Comparison of ENCODE assay signal across 17 cellular contexts in the genomic region with DNA sequence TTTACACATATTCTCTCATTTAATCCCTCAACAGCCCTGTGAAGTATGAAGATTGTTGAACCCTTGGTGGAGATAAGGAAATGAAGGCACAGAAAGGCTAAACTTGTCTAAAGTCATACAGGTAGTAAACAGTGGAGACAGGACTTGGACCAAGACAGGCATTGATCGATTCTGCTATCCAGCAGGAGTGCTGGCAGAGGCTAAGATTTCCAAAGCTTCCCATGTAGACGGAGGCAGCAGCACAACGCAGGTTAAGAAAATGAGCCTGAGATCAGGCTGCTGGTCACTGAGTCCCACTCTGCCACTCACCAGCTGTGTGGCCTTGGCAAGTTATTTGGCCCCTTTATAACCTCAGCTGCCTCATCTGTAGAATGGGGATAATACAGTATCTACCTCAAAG.
DNase-seq lines count a peak whose midpoint lies in the region; ATAC-seq and TF ChIP-seq lines count a peak whose summit lies in the region.
"Had no signal": no experiment of that assay in that cellular context is flagged by ENCODE, and none has a peak within 500 bp of the region (broad histone marks: within the 10 kb centered on the region; RNA-seq: fewer than 3 reads in every experiment).

No MANE protein-coding gene starts in this region.

- no peaks in the 10 kb centered on the region for H3K27me3 ChIP-seq in liver (ENCODE audit: control insufficient read depth in 4 of 4, insufficient read depth in 4 of 4, low read length in 3 of 4)
- no peaks in the 10 kb centered on the region for H3K27me3 ChIP-seq in esophagus muscularis mucosa
- H3K27me3 ChIP-seq: BLaER1 treated with 17β-estradiol and CSF1 and Interleukin-3, amounts not matched to agents 10 nM and 100 nM had no signal

- H3K36me3 ChIP-seq in liver (ENCODE audit: control insufficient read depth in 4 of 4, insufficient read depth in 3 of 4, low read depth in 1 of 4, low read length in 3 of 4): no peaks in the 10 kb centered on the region
- peaks cover 0 to 59% (median 20%) of the 10 kb centered on the region in 4 donors for H3K36me3 ChIP-seq in esophagus muscularis mucosa
- H3K36me3 ChIP-seq: BLaER1 treated with 17β-estradiol and CSF1 and Interleukin-3, amounts not matched to agents 10 nM and 100 nM had no signal

- ATAC-seq in left lobe of liver (peak; percentile 63), GM21447 (IDR thresholded peaks at IDR 0.05; ENCODE audit: unreplicated experiment) (no peak)
- ATAC-seq: A549; CD8-positive, alpha-beta T cell had no signal

- no peak for TF ChIP-seq EP300 in esophagus muscularis mucosa (IDR thresholded peaks at IDR 0.05)

- no peak overlapping the region for H3K9ac ChIP-seq in liver (ENCODE audit: low read depth in 1 of 2, low read length in 2 of 2)
- H3K9ac ChIP-seq: BLaER1 treated with 17β-estradiol and CSF1 and Interleukin-3, amounts not matched to agents 10 nM and 100 nM had no signal

- TF ChIP-seq CTCF in liver (IDR thresholded peaks at IDR 0.05; ENCODE audit: low read depth, low read length, missing input control) (no peak), esophagus muscularis mucosa (IDR thresholded peaks at IDR 0.05) (no peak)

- intact Hi-C loops in esophagus muscularis mucosa (cut with DNase I): no loop called here

- 53% methylated on average over 3 of the region's 3 CpGs for WGBS in liver
- whole genome bisulfite sequencing in esophagus muscularis mucosa: 95% methylated on average over 3 of the region's 3 CpGs

- TF ChIP-seq RAD21 in liver (IDR thresholded peaks at IDR 0.05): peak in 1 of 2 donors; percentile 12

- H3K9me3 ChIP-seq in liver (ENCODE audit: control insufficient read depth in 4 of 4, low read length in 3 of 4): no peaks in the 10 kb centered on the region
- no peaks in the 10 kb centered on the region for H3K9me3 ChIP-seq in esophagus muscularis mucosa
- H3K9me3 ChIP-seq: A549; BLaER1 treated with 17β-estradiol and CSF1 and Interleukin-3, amounts not matched to agents 10 nM and 100 nM; Caco-2 had no signal

- no peak for TF ChIP-seq POLR2A in esophagus muscularis mucosa (IDR thresholded peaks at IDR 0.05; ENCODE audit: low read depth)

- DNase-seq in left lobe of liver (ENCODE audit: low spot score): no peak
- DNase-seq in mucosa of gallbladder (ENCODE audit: low spot score): peak; percentile 45
- DNase-seq in esophagus muscularis mucosa (ENCODE audit: extremely low spot score): no peak
- no peak for DNase-seq in NCI-H1417 treated with DMSO at 0.1 percent for 48 hours (lab: John Stamatoyannopoulos, UW)
- DNase-seq: AML-193; Caco-2; Calu3; CD4-positive, alpha-beta T cell; CD8-positive, alpha-beta T cell; DMS79 treated with DMSO at 0.1 percent for 48 hours; GF-D8 had no signal

- H3K4me3 ChIP-seq in liver (ENCODE audit: low read depth in 1 of 3, low read length in 3 of 3): no peak overlapping the region
- no peak overlapping the region for H3K4me3 ChIP-seq in esophagus muscularis mucosa
- H3K4me3 ChIP-seq: A549; BLaER1 treated with 17β-estradiol and CSF1 and Interleukin-3, amounts not matched to agents 10 nM and 100 nM had no signal

- H3K27ac ChIP-seq in liver (ENCODE audit: low read depth in 1 of 2, low read length in 2 of 2) (no peak overlapping the region), esophagus muscularis mucosa (replicated peaks in 1 of 4) (no peak overlapping the region)
- H3K27ac ChIP-seq: 22Rv1; A549; BLaER1 treated with 17β-estradiol and CSF1 and Interleukin-3, amounts not matched to agents 10 nM and 100 nM; C4-2B had no signal

- H3K4me1 ChIP-seq in liver (ENCODE audit: control insufficient read depth in 4 of 4, insufficient read depth in 4 of 4, low read length in 3 of 4): peaks cover 6 to 29% (median 14%) of the 10 kb centered on the region in 4 donors
- H3K4me1 ChIP-seq in esophagus muscularis mucosa: peaks cover 4 to 23% (median 19%) of the 10 kb centered on the region in 4 donors

TF ChIP-seq in liver, 16 proteins besides CTCF, POLR2A, EP300 and RAD21:
- TF ChIP-seq, protein P1, sequence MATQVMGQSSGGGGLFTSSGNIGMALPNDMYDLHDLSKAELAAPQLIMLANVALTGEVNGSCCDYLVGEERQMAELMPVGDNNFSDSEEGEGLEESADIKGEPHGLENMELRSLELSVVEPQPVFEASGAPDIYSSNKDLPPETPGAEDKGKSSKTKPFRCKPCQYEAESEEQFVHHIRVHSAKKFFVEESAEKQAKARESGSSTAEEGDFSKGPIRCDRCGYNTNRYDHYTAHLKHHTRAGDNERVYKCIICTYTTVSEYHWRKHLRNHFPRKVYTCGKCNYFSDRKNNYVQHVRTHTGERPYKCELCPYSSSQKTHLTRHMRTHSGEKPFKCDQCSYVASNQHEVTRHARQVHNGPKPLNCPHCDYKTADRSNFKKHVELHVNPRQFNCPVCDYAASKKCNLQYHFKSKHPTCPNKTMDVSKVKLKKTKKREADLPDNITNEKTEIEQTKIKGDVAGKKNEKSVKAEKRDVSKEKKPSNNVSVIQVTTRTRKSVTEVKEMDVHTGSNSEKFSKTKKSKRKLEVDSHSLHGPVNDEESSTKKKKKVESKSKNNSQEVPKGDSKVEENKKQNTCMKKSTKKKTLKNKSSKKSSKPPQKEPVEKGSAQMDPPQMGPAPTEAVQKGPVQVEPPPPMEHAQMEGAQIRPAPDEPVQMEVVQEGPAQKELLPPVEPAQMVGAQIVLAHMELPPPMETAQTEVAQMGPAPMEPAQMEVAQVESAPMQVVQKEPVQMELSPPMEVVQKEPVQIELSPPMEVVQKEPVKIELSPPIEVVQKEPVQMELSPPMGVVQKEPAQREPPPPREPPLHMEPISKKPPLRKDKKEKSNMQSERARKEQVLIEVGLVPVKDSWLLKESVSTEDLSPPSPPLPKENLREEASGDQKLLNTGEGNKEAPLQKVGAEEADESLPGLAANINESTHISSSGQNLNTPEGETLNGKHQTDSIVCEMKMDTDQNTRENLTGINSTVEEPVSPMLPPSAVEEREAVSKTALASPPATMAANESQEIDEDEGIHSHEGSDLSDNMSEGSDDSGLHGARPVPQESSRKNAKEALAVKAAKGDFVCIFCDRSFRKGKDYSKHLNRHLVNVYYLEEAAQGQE (IDR thresholded peaks at IDR 0.05): peak; percentile 75
- TF ChIP-seq GABPA (IDR thresholded peaks at IDR 0.05 in 1 of 2, conservative IDR thresholded peaks at IDR 0.05 in 1 of 2): no peak
